Comparison of ENCODE assay signal across 32 cellular contexts in genomic region chr1:171480035-171480434, GRCh38. TPM values are rescaled to one million over a fixed set of nuclear protein-coding genes. Genes with fewer than 3 reads are reported as not detected.
DNase-seq lines count a peak whose midpoint lies in the region; ATAC-seq, FAIRE-seq and TF ChIP-seq lines count a peak whose summit lies in the region.
"Had no signal": no experiment of that assay in that cellular context is flagged by ENCODE, and none has a peak within 500 bp of the region (broad histone marks: within the 10 kb centered on the region; RNA-seq: fewer than 3 reads in every experiment).

No MANE protein-coding gene starts in this region.

- BruUV-seq in HepG2 (replicated peaks; lab: Mats Ljungman, UMichigan), result no TSS peak

- peak overlapping the region; percentile 15 for H3K56ac ChIP-seq in mesendoderm (ENCODE audit: low read length)

- ATAC-seq in HepG2 (no peak), right lobe of liver (no peak), GM18858 (IDR thresholded peaks at IDR 0.05; ENCODE audit: unreplicated experiment) (no peak)
- no peak for ATAC-seq in stimulated activated effector memory CD8-positive, alpha-beta T cell treated with anti-CD3 and anti-CD28 coated beads, Interleukin-12 subunit alpha, Interleukin-12 subunit beta, amount 100 ng/mL, for 72 hours
- ATAC-seq: activated T-cell treated with anti-CD3 and anti-CD28 coated beads, Interleukin-2, amount 50 U/mL, for 72 hours; left lung; right cardiac atrium had no signal

- no peak for TF ChIP-seq POLR2A in HepG2 (IDR thresholded peaks at IDR 0.05; ENCODE audit: insufficient read depth in 1 of 2, low read depth in 2 of 2, low read length in 2 of 2)
- TF ChIP-seq POLR2A in right lobe of liver (IDR thresholded peaks at IDR 0.05), result no peak

- 93% methylated on average over 2 of the region's 2 CpGs for WGBS in HepG2 (ENCODE audit: low lambda C conversion rate)
- 63% methylated on average over 2 of the region's 2 CpGs for WGBS in right lobe of liver (ENCODE audit: insufficient coverage, low coverage, low lambda C conversion rate, missing lambda C conversion rate)
- WGBS in mesendoderm (ENCODE audit: extremely low coverage, insufficient coverage, low lambda C conversion rate), result no CpG with 5 or more reads among the region's 2 CpGs

- FAIRE-seq in HepG2 (lab: Jason Lieb, UNC), result no peak
- FAIRE-seq: frontal cortex had no signal

- H2AK5ac ChIP-seq in mesendoderm (ENCODE audit: low read length), result no peak overlapping the region

- H3K4me1 ChIP-seq in HepG2 (ENCODE audit: insufficient read depth, low read length) (peaks cover 12% of the 10 kb centered on the region), right lobe of liver (no peaks in the 10 kb centered on the region), mesendoderm (ENCODE audit: control insufficient read depth, low read depth, low read length) (no peaks in the 10 kb centered on the region)
- H3K4me1 ChIP-seq in CD4-positive, alpha-beta memory T cell (ENCODE audit: insufficient read depth, low read length), result peaks cover 7% of the 10 kb centered on the region
- H3K4me1 ChIP-seq: Peyer's patch had no signal

- H3K79me2 ChIP-seq in HepG2 (ENCODE audit: insufficient read depth, low read length) (no peaks in the 10 kb centered on the region), mesendoderm (ENCODE audit: control insufficient read depth, insufficient read depth, low read length) (no peaks in the 10 kb centered on the region)

- H3K27me3 ChIP-seq in HepG2 (ENCODE audit: control insufficient read depth in 1 of 2, insufficient read depth in 2 of 2, low read length in 2 of 2) (no peaks in the 10 kb centered on the region; a peak in 1 of 5 replicates), right lobe of liver (no peaks in the 10 kb centered on the region), mesendoderm (ENCODE audit: insufficient read depth, low read length, poor library complexity) (no peaks in the 10 kb centered on the region)
- no peaks in the 10 kb centered on the region for H3K27me3 ChIP-seq in CD4-positive, alpha-beta memory T cell (ENCODE audit: insufficient read depth, low read length)
- H3K27me3 ChIP-seq: esophagus squamous epithelium, left lung, Peyer's patch, suprapubic skin had no signal

- no peak overlapping the region for H4K5ac ChIP-seq in mesendoderm (ENCODE audit: low read length)

- TF ChIP-seq CTCF in HepG2 (CRISPR knock-in tag; IDR thresholded peaks at IDR 0.05) (no peak), right lobe of liver (IDR thresholded peaks at IDR 0.05) (no peak)

- no peaks in the 10 kb centered on the region for H3K79me1 ChIP-seq in mesendoderm (ENCODE audit: low read length)

- intact Hi-C loops in HepG2 (cut with micrococcal nuclease; ENCODE audit: unreplicated experiment) (loop anchor here (5.0 to 10.0 kb wide), 2 partner anchors 882 to 1585 kb away; partner anchors contain the start of gene SCYL3), right lobe of liver (cut with DNase I) (no loop called here)
- intact Hi-C loops in CD4-positive, alpha-beta memory T cell (cut with micrococcal nuclease), result loop anchor here (10.0 kb wide), 2 partner anchors 55 to 505 kb away; no protein-coding TSS in a partner anchor

- H4K20me1 ChIP-seq in HepG2 (ENCODE audit: insufficient read depth, low read length), result no peaks in the 10 kb centered on the region

- no peak overlapping the region for H3K9ac ChIP-seq in HepG2 (ENCODE audit: insufficient read depth, low read depth, low read length)
- H3K9ac ChIP-seq in SK-N-MC (ENCODE audit: insufficient read length), result peak overlapping the region; percentile 58
- no peak overlapping the region for H3K9ac ChIP-seq in mesendoderm (ENCODE audit: low read length)

- peaks cover 2% of the 10 kb centered on the region for H3K36me3 Mint-ChIP-seq in stimulated activated effector memory CD8-positive, alpha-beta T cell treated with anti-CD3 and anti-CD28 coated beads, Interleukin-12 subunit alpha, Interleukin-12 subunit beta, amount 100 ng/mL, for 72 hours
- H3K36me3 Mint-ChIP-seq in CD4-positive, alpha-beta memory T cell, result peaks cover 0 to 1% of the 10 kb centered on the region in 2 donors

- no peak overlapping the region for H3K4ac ChIP-seq in mesendoderm (ENCODE audit: low read depth, low read length)

- TF ChIP-seq EP300 in HepG2 (IDR thresholded peaks at IDR 0.05; ENCODE audit: low read depth in 2 of 2, low read length in 2 of 2) (no peak), HepG2 (CRISPR knock-in tag; IDR thresholded peaks at IDR 0.05; ENCODE audit: borderline replicate concordance) (no peak)

- H3K27me3 Mint-ChIP-seq in CD4-positive, alpha-beta memory T cell, result peaks cover 0 to 3% of the 10 kb centered on the region in 2 donors
- H3K27me3 Mint-ChIP-seq: CD4-positive, alpha-beta T cell; central memory CD8-positive, alpha-beta T cell had no signal

- no peaks in the 10 kb centered on the region for H3K9me3 Mint-ChIP-seq in stimulated activated effector memory CD8-positive, alpha-beta T cell treated with anti-CD3 and anti-CD28 coated beads, Interleukin-12 subunit alpha, Interleukin-12 subunit beta, amount 100 ng/mL, for 72 hours
- no peaks in the 10 kb centered on the region for H3K9me3 Mint-ChIP-seq in CD4-positive, alpha-beta memory T cell
- H3K9me3 Mint-ChIP-seq: activated T-cell treated with anti-CD3 and anti-CD28 coated beads, Interleukin-2, amount 50 U/mL, for 72 hours; CD4-positive, alpha-beta T cell; central memory CD8-positive, alpha-beta T cell had no signal

- no peaks in the 10 kb centered on the region for H3K36me3 ChIP-seq in HepG2 (replicated peaks in 1 of 2; ENCODE audit: control insufficient read depth in 1 of 2, insufficient read depth in 2 of 2, low read length in 2 of 2)
- H3K36me3 ChIP-seq in right lobe of liver, result no peaks in the 10 kb centered on the region
- no peaks in the 10 kb centered on the region for H3K36me3 ChIP-seq in SK-N-MC (ENCODE audit: insufficient read depth, low read length)
- H3K36me3 ChIP-seq in mesendoderm (ENCODE audit: control insufficient read depth, insufficient read depth, low read length), result no peaks in the 10 kb centered on the region
- no peaks in the 10 kb centered on the region for H3K36me3 ChIP-seq in CD4-positive, alpha-beta memory T cell (ENCODE audit: insufficient read depth, low read length)
- H3K36me3 ChIP-seq: esophagus squamous epithelium, HAP-1, left lung, Peyer's patch, suprapubic skin had no signal

- no peak overlapping the region for H2BK15ac ChIP-seq in mesendoderm (replicated peaks; ENCODE audit: low read depth)

- no peak overlapping the region for H3K4me3 ChIP-seq in HepG2 (replicated peaks in 1 of 3; ENCODE audit: insufficient read depth in 1 of 3, low read depth in 2 of 3, low read length in 3 of 3)
- H3K4me3 ChIP-seq in right lobe of liver, result no peak overlapping the region
- peak overlapping the region; percentile 60 for H3K4me3 ChIP-seq in SK-N-MC
- no peak overlapping the region for H3K4me3 ChIP-seq in mesendoderm (ENCODE audit: low read length)
- H3K4me3 ChIP-seq in CD4-positive, alpha-beta memory T cell (ENCODE audit: low read length in 2 of 2), result no peak overlapping the region
- H3K4me3 ChIP-seq: esophagus squamous epithelium, HAP-1, left lung, Peyer's patch, suprapubic skin had no signal

- no peak overlapping the region for H2BK5ac ChIP-seq in mesendoderm (ENCODE audit: low read length)

- H3K4me3 Mint-ChIP-seq in stimulated activated effector memory CD8-positive, alpha-beta T cell treated with anti-CD3 and anti-CD28 coated beads, Interleukin-12 subunit alpha, Interleukin-12 subunit beta, amount 100 ng/mL, for 72 hours, result no peak overlapping the region
- no peak overlapping the region for H3K4me3 Mint-ChIP-seq in CD4-positive, alpha-beta memory T cell
- H3K4me3 Mint-ChIP-seq: activated T-cell treated with anti-CD3 and anti-CD28 coated beads, Interleukin-2, amount 50 U/mL, for 72 hours; CD4-positive, alpha-beta T cell; central memory CD8-positive, alpha-beta T cell had no signal

- no peak overlapping the region for H3K18ac ChIP-seq in mesendoderm (ENCODE audit: low read length)

- H4K8ac ChIP-seq in mesendoderm (ENCODE audit: low read depth, low read length), result no peak overlapping the region

- no peak overlapping the region for H3K27ac ChIP-seq in HepG2 (ENCODE audit: extremely low read length, insufficient read depth, low read length)
- no peak overlapping the region for H3K27ac ChIP-seq in right lobe of liver
- peak overlapping the region; percentile 97 for H3K27ac ChIP-seq in SK-N-MC
- H3K27ac ChIP-seq in mesendoderm (ENCODE audit: low read depth, low read length), result no peak overlapping the region
- no peak overlapping the region for H3K27ac ChIP-seq in CD4-positive, alpha-beta memory T cell (ENCODE audit: low read depth, low read length)
- H3K27ac ChIP-seq: esophagus squamous epithelium, left lung, Peyer's patch, suprapubic skin had no signal

- H3K4me2 ChIP-seq in HepG2 (ENCODE audit: low read depth, low read length) (no peak overlapping the region), mesendoderm (ENCODE audit: low read length) (no peak overlapping the region)

- POLR2A ChIA-PET in HepG2 (lab: Yijun Ruan, JAX), result no interaction called here
- POLR2A ChIA-PET in CD4-positive, alpha-beta memory T cell (lab: Charles Lee; ENCODE audit: partially characterized antibody), result no interaction called here

- no peak overlapping the region for H2AFZ ChIP-seq in HepG2 (ENCODE audit: low read length)

- in situ Hi-C loops in HepG2 (cut with HindIII; ENCODE audit: extremely low pct_ligation_motif_present, low pct_unique_long_range_greater_than_20kb), result no loop called here

- H3K27ac Mint-ChIP-seq in stimulated activated effector memory CD8-positive, alpha-beta T cell treated with anti-CD3 and anti-CD28 coated beads, Interleukin-12 subunit alpha, Interleukin-12 subunit beta, amount 100 ng/mL, for 72 hours, result no peak overlapping the region
- H3K27ac Mint-ChIP-seq in CD4-positive, alpha-beta memory T cell, result no peak overlapping the region
- H3K27ac Mint-ChIP-seq: activated T-cell treated with anti-CD3 and anti-CD28 coated beads, Interleukin-2, amount 50 U/mL, for 72 hours; CD4-positive, alpha-beta T cell had no signal

- TF ChIP-seq RAD21 in HepG2 (CRISPR knock-in tag; IDR thresholded peaks at IDR 0.05), result no peak

- peaks cover 7% of the 10 kb centered on the region for H3K4me1 Mint-ChIP-seq in stimulated activated effector memory CD8-positive, alpha-beta T cell treated with anti-CD3 and anti-CD28 coated beads, Interleukin-12 subunit alpha, Interleukin-12 subunit beta, amount 100 ng/mL, for 72 hours
- H3K4me1 Mint-ChIP-seq in CD4-positive, alpha-beta memory T cell, result peaks cover 4 to 10% (median 6%) of the 10 kb centered on the region in 4 donors

- no peak overlapping the region for H2BK120ac ChIP-seq in mesendoderm (ENCODE audit: low read depth, low read length)

- CTCF ChIA-PET in HepG2 (lab: Yijun Ruan, JAX; ENCODE audit: low intra/inter-chr PET ratio, low total read pairs), result no interaction called here
- CTCF ChIA-PET in CD4-positive, alpha-beta memory T cell (lab: Charles Lee; ENCODE audit: partially characterized antibody), result no interaction called here

- DNase-seq in HepG2 (ENCODE audit: low spot score) (no peak), right lobe of liver (no peak), SK-N-MC (ENCODE audit: low read depth, low spot score) (peak; percentile 90), mesendoderm (peak; percentile 70)
- DNase-seq in activated CD4-positive, alpha-beta T cell treated with anti-CD3 and anti-CD28 coated beads for 4 hours, result no peak
- DNase-seq in stimulated activated effector memory CD8-positive, alpha-beta T cell treated with anti-CD3 and anti-CD28 coated beads, Interleukin-12 subunit alpha, Interleukin-12 subunit beta, amount 100 ng/mL, for 72 hours (ENCODE audit: low spot score in 2 of 2), result no peak
- no peak for DNase-seq in CD4-positive, alpha-beta memory T cell
- DNase-seq: 8988T; activated CD4-positive, alpha-beta T cell treated with anti-CD3 and anti-CD28 coated beads, Interleukin-2, amount 50 U/mL, for 1 hour; activated naive CD4-positive, alpha-beta T cell; activated T-cell treated with anti-CD3 and anti-CD28 coated beads, Interleukin-2, amount 50 U/mL, for 72 hours; AML-193; CD4-positive, alpha-beta T cell; dermis blood vessel endothelial cell; DMS153; esophagus squamous epithelium; Karpas-422; left lung; NCI-H187; NCI-H524 treated with DMSO at 0.1 percent for 48 hours; NK-92 treated with Interleukin-12 subunit alpha and Interleukin-12 subunit beta, amount 100 ng/mL, for 24 hours; nucleus accumbens; Peyer's patch; SHP77 treated with DMSO at 0.1 percent for 48 hours; stimulated activated naive CD4-positive, alpha-beta T cell; SW 1271 had no signal

- no peak overlapping the region for H3K23ac ChIP-seq in mesendoderm (ENCODE audit: low read length)

- H3K9me3 ChIP-seq in HepG2 (ENCODE audit: low read length), result no peaks in the 10 kb centered on the region
- H3K9me3 ChIP-seq in right lobe of liver, result no peaks in the 10 kb centered on the region
- no peaks in the 10 kb centered on the region for H3K9me3 ChIP-seq in SK-N-MC (ENCODE audit: low read depth, low read length)
- no peaks in the 10 kb centered on the region for H3K9me3 ChIP-seq in CD4-positive, alpha-beta memory T cell (ENCODE audit: control insufficient read depth in 1 of 2, low read length in 2 of 2)
- H3K9me3 ChIP-seq: esophagus squamous epithelium, HAP-1, left lung, Peyer's patch, suprapubic skin had no signal

RNA-seq across cellular contexts. Expression of gene PRRC2C, which starts 5.3 kb away (rescaled TPM):
- total RNA-seq in HepG2 (2016; rRNA removed; fragmentation: Illumina TruSeq; extraction: Trizol), result 46.2 and 124 TPM in 2 replicates
- 28.4 and 38.8 TPM in 2 replicates for total RNA-seq in HepG2 (2016; cell fraction: cytosol; rRNA removed; fragmentation: Illumina TruSeq; extraction: Trizol; ENCODE audit: low read depth)
- total RNA-seq in HepG2 (2016; cell fraction: insoluble cytoplasmic fraction; rRNA removed; fragmentation: Illumina TruSeq; extraction: Trizol), result 42.9 and 106 TPM in 2 replicates
- total RNA-seq in HepG2 (2016; cell fraction: membrane; rRNA removed; fragmentation: Illumina TruSeq; extraction: Trizol), result 26.5 and 29.8 TPM in 2 replicates
- 106 and 107 TPM in 2 replicates for total RNA-seq in HepG2 (2016; cell fraction: nucleus; rRNA removed; fragmentation: Illumina TruSeq; extraction: Trizol)
- 57.0 and 57.3 TPM in 2 replicates for polyA plus RNA-seq in HepG2 (2011; rRNA removed)
- polyA plus RNA-seq in HepG2 (2011; cell fraction: cytosol; rRNA removed), result 35.8 and 47.6 TPM in 2 replicates
- polyA plus RNA-seq in HepG2 (2011; cell fraction: nucleus; rRNA removed), result 55.9 and 72.6 TPM in 2 replicates
- 46.3 and 52.4 TPM in 2 replicates for polyA plus RNA-seq in HepG2 (2012)
- 1.7 TPM in 2 replicates for polyA plus RNA-seq in HepG2 (2016; cell fraction: cytosol; fragmentation: Illumina TruSeq; extraction: Trizol; ENCODE audit: low read depth)
- 78.7 and 87.3 TPM in 2 replicates for polyA plus RNA-seq in HepG2 (2016; cell fraction: insoluble cytoplasmic fraction; fragmentation: Illumina TruSeq; extraction: Trizol; ENCODE audit: low read depth)
- 5.0 and 6.4 TPM in 2 replicates for polyA plus RNA-seq in HepG2 (2016; cell fraction: membrane; fragmentation: Illumina TruSeq; extraction: Trizol; ENCODE audit: low read depth)
- polyA plus RNA-seq in HepG2 (2016; cell fraction: nucleus; fragmentation: Illumina TruSeq; extraction: Trizol; ENCODE audit: insufficient read depth, low read depth), result 128 and 147 TPM in 2 replicates
- polyA minus RNA-seq in HepG2 (2011; rRNA and poly(A)+ RNA removed; ENCODE audit: low replicate concordance), result 65.3 and 96.1 TPM in 2 replicates
- polyA minus RNA-seq in HepG2 (2011; cell fraction: cytosol; rRNA and poly(A)+ RNA removed), result 55.7 and 80.3 TPM in 2 replicates
- 73.0 and 82.1 TPM in 2 replicates for polyA minus RNA-seq in HepG2 (2011; cell fraction: nucleus; rRNA and poly(A)+ RNA removed)
- 10 to 100 TPM; 39.1 to 59.9 (median 48.5) TPM for total RNA-seq in right lobe of liver
- 117 TPM for polyA plus RNA-seq in mesendoderm (2013, experiment 1 of 2)
- polyA plus RNA-seq in mesendoderm (2013, experiment 2 of 2), result 113 TPM
- total RNA-seq in CD4-positive, alpha-beta memory T cell, result 100 to 1,000 TPM; 279 to 298 TPM
- 100 to 1,000 TPM in 1 of 2 donors, 10 to 100 TPM in 1; 12.4 to 123 TPM for polyA plus RNA-seq in CD4-positive, alpha-beta memory T cell

Comparison
In these comparisons a context has a peak if more than half of its experiments do, and no peak if none do; other contexts are left out.
1. intact Hi-C loops: an anchor here in HepG2 (5.0 to 10.0 kb wide) and CD4-positive, alpha-beta memory T cell (10.0 kb wide); none called in right lobe of liver.
2. DNase-seq: peak in SK-N-MC (single experiment) and mesendoderm (single experiment); none in HepG2 (single experiment), right lobe of liver (0 of 3), activated CD4-positive, alpha-beta T cell treated with anti-CD3 and anti-CD28 coated beads for 4 hours (0 of 2), stimulated activated effector memory CD8-positive, alpha-beta T cell treated with anti-CD3 and anti-CD28 coated beads, Interleukin-12 subunit alpha, Interleukin-12 subunit beta, amount 100 ng/mL, for 72 hours (0 of 2) and CD4-positive, alpha-beta memory T cell (0 of 5).